Comparison of ENCODE assay signal across 5 cellular contexts in genomic region chr9:31870276-31870675, GRCh38.
"Had no signal": no experiment of that assay in that cellular context is flagged by ENCODE, and none has a peak within 500 bp of the region (broad histone marks: within the 10 kb centered on the region; RNA-seq: fewer than 3 reads in every experiment).

No MANE protein-coding gene starts in this region.

- H3K27ac ChIP-seq: HL-60 had no signal

- H3K4me3 ChIP-seq: K562 had no signal

- DNase-seq: IMR-90, KBM-7, KG1 had no signal
